ENCODE assay signal across 21 cellular contexts in the genomic region with DNA sequence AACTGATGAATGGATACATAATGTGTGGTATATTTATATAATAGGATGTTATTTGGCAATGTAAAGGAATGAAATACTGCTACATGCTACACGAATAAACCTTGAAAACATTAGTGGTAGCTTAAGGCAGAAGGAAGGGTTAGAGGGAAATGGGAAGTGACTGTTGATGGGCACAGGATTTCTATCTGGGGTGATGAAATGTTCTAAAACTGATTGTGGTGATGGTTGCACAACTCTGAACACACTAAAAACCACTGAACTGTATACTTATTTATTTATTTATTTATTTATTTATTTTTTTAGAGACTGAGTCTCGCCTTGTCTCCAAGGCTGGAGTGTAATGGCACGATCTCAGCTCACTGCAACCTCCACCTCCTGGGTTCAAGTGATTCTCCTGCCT. TPM values are rescaled to one million over a fixed set of nuclear protein-coding genes. Genes with fewer than 3 reads are reported as not detected.
DNase-seq lines count a peak whose midpoint lies in the region; ATAC-seq and TF ChIP-seq lines count a peak whose summit lies in the region.
"Had no signal": no experiment of that assay in that cellular context is flagged by ENCODE, and none has a peak within 500 bp of the region (broad histone marks: within the 10 kb centered on the region; RNA-seq: fewer than 3 reads in every experiment).

No MANE protein-coding gene starts in this region.

- no peaks in the 10 kb centered on the region for H3K36me3 Mint-ChIP-seq in immature natural killer cell
- H3K36me3 Mint-ChIP-seq: CD8-positive, alpha-beta T cell had no signal

- TF ChIP-seq CTCF in neutrophil (IDR thresholded peaks at IDR 0.05): no peak

- H3K27me3 Mint-ChIP-seq in immature natural killer cell (ENCODE audit: low read depth in 3 of 3): peaks cover 0 to 2% (median 2%) of the 10 kb centered on the region in 3 donors
- H3K27me3 Mint-ChIP-seq: activated CD4-positive, alpha-beta T cell treated with anti-CD3 and anti-CD28 coated beads for 36 hours had no signal

- H3K9me3 ChIP-seq in neutrophil: no peaks in the 10 kb centered on the region
- H3K9me3 ChIP-seq: adrenal gland, vagina had no signal

- no peak overlapping the region for H3K4me3 Mint-ChIP-seq in immature natural killer cell
- H3K4me3 Mint-ChIP-seq: activated CD4-positive, alpha-beta T cell treated with anti-CD3 and anti-CD28 coated beads for 36 hours; CD8-positive, alpha-beta T cell had no signal

- H3K9me3 Mint-ChIP-seq in immature natural killer cell: peaks cover 0 to 1% (median 0%) of the 10 kb centered on the region in 6 donors
- H3K9me3 Mint-ChIP-seq: CD8-positive, alpha-beta T cell had no signal

- no peaks in the 10 kb centered on the region for H3K4me1 Mint-ChIP-seq in immature natural killer cell
- H3K4me1 Mint-ChIP-seq: activated CD4-positive, alpha-beta T cell treated with anti-CD3 and anti-CD28 coated beads for 36 hours had no signal

- H3K4me3 ChIP-seq in neutrophil (ENCODE audit: low read depth in 1 of 2, low read length in 1 of 2): peak overlapping the region; percentile 42 to 46
- H3K4me3 ChIP-seq: adrenal gland, dorsolateral prefrontal cortex, vagina had no signal

- peak; percentile 72 for DNase-seq in GF-D8 (lab: John Stamatoyannopoulos, UW)
- DNase-seq in NOMO-1 (lab: John Stamatoyannopoulos, UW; ENCODE audit: unreplicated experiment in 2 of 2): peak; percentile 53 to 87
- DNase-seq in fibroblast of gingiva (ENCODE audit: low read depth): peak; percentile 22
- no peak for DNase-seq in GDM1 (lab: John Stamatoyannopoulos, UW)
- no peak for DNase-seq in T-helper 1 cell
- no peak for DNase-seq in immature natural killer cell
- DNase-seq: activated CD4-positive, alpha-beta T cell treated with anti-CD3 and anti-CD28 coated beads for 36 hours; activated effector memory CD4-positive, alpha-beta T cell treated with Interleukin-2 at 50 U/mL for 16 hours; adrenal gland; CD8-positive, alpha-beta T cell; DMS53; dorsolateral prefrontal cortex; NCI-H146; stimulated activated CD4-positive, alpha-beta T cell treated with anti-CD3 and anti-CD28 coated beads, Interleukin-15, amount 100 ng/mL, for 24 hours; SW 1271 had no signal

- no peaks in the 10 kb centered on the region for H3K27me3 ChIP-seq in neutrophil
- H3K27me3 ChIP-seq: adrenal gland, dorsolateral prefrontal cortex, vagina had no signal

- H3K4me1 ChIP-seq in neutrophil (ENCODE audit: control insufficient read depth in 1 of 2, insufficient read depth in 1 of 2, low read depth in 1 of 2, low read length in 1 of 2): peaks cover 69 to 70% of the 10 kb centered on the region in 2 experiments
- H3K4me1 ChIP-seq: adrenal gland, vagina had no signal

- H3K27ac ChIP-seq in neutrophil: peak overlapping the region; percentile 84
- H3K27ac ChIP-seq: adrenal gland, epithelial cell of prostate, KMS-11, vagina had no signal

- peak overlapping the region in 1 of 6 donors; percentile 12 for H3K27ac Mint-ChIP-seq in immature natural killer cell
- H3K27ac Mint-ChIP-seq: activated CD4-positive, alpha-beta T cell treated with anti-CD3 and anti-CD28 coated beads for 36 hours; CD8-positive, alpha-beta T cell had no signal

- no peak for ATAC-seq in GM21529 (IDR thresholded peaks at IDR 0.05; ENCODE audit: unreplicated experiment)
- ATAC-seq: activated CD4-positive, alpha-beta T cell treated with anti-CD3 and anti-CD28 coated beads for 36 hours; CD8-positive, alpha-beta T cell; left lobe of liver had no signal

- peaks cover 49% of the 10 kb centered on the region for H3K36me3 ChIP-seq in neutrophil
- H3K36me3 ChIP-seq: vagina had no signal

RNA-seq across cellular contexts. Expression of gene SHISA5, which starts 24.8 kb away (rescaled TPM):
- 100 to 1,000 TPM; 351 to 618 (median 505) TPM for polyA plus RNA-seq in immature natural killer cell

RNA-seq across cellular contexts. Expression of gene PFKFB4, which starts 27.8 kb away (rescaled TPM):
- polyA plus RNA-seq in immature natural killer cell: under 1 TPM in 2 of 3 donors, not detected in 1; 0.17 to 0.78 TPM

RNA-seq across cellular contexts. Expression of gene UCN2, which starts 34.8 kb away (rescaled TPM):
- polyA plus RNA-seq in immature natural killer cell: not detected

Comparison
In these comparisons a context has a peak if more than half of its experiments do, and no peak if none do; other contexts are left out.
1. DNase-seq: peak in GF-D8 (single experiment), NOMO-1 (2 of 2) and fibroblast of gingiva (single experiment); none in GDM1 (single experiment), T-helper 1 cell (0 of 5) and immature natural killer cell (0 of 3).